Comparison of ENCODE assay signal across 1 cellular context in genomic region chr17:81063488-81064093, GRCh38.
TF ChIP-seq lines count a peak whose summit lies in the region.

No MANE protein-coding gene starts in this region.

TF ChIP-seq in HEK293, 187 proteins besides CTCF, POLR2A, EP300 and RAD21 (continued from another document):
- TF ChIP-seq ZBTB10 (tag by site-specific recombination; IDR thresholded peaks at IDR 0.05) (no peak), ZNF660 (tag by site-specific recombination; IDR thresholded peaks at IDR 0.05) (no peak), ZNF529 (tag by site-specific recombination; IDR thresholded peaks at IDR 0.05; ENCODE audit: insufficient replicate concordance) (no peak), ZNF501 (tag by site-specific recombination; IDR thresholded peaks at IDR 0.05) (no peak), ZXDB (tag by site-specific recombination; IDR thresholded peaks at IDR 0.05) (no peak), GLIS2 (tag by site-specific recombination; IDR thresholded peaks at IDR 0.05) (0 out of 2 replicates have a peak, but pooled peaks have one; percentile 9), ZNF514 (tag by site-specific recombination; IDR thresholded peaks at IDR 0.05) (no peak), ZNF473 (tag by site-specific recombination; IDR thresholded peaks at IDR 0.05) (no peak), MEIS1 (CRISPR knock-in tag; IDR thresholded peaks at IDR 0.05; ENCODE audit: borderline replicate concordance) (no peak), ZNF701 (tag by site-specific recombination; IDR thresholded peaks at IDR 0.05) (no peak), ZNF138 (tag by site-specific recombination; IDR thresholded peaks at IDR 0.05; ENCODE audit: borderline replicate concordance) (no peak), KLF1 (tag by site-specific recombination; IDR thresholded peaks at IDR 0.05) (peak; percentile 56), ATF2 (tag by site-specific recombination; IDR thresholded peaks at IDR 0.05; ENCODE audit: low read depth) (no peak), GLI4 (tag by site-specific recombination; IDR thresholded peaks at IDR 0.05) (no peak), ZNF48 (tag by site-specific recombination; IDR thresholded peaks at IDR 0.05) (no peak)
- TF ChIP-seq, protein P1, sequence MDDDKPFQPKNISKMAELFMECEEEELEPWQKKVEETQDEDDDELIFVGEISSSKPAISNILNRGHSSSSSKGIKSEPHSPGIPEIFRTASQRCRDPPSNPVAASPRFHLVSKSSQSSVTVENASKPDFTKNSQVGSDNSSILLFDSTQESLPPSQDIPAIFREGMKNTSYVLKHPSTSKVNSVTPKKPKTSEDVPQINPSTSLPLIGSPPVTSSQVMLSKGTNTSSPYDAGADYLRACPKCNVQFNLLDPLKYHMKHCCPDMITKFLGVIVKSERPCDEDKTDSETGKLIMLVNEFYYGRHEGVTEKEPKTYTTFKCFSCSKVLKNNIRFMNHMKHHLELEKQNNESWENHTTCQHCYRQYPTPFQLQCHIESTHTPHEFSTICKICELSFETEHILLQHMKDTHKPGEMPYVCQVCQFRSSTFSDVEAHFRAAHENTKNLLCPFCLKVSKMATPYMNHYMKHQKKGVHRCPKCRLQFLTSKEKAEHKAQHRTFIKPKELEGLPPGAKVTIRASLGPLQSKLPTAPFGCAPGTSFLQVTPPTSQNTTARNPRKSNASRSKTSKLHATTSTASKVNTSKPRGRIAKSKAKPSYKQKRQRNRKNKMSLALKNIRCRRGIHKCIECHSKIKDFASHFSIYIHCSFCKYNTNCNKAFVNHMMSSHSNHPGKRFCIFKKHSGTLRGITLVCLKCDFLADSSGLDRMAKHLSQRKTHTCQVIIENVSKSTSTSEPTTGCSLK (tag by site-specific recombination; IDR thresholded peaks at IDR 0.05): no peak
- TF ChIP-seq, protein P2, sequence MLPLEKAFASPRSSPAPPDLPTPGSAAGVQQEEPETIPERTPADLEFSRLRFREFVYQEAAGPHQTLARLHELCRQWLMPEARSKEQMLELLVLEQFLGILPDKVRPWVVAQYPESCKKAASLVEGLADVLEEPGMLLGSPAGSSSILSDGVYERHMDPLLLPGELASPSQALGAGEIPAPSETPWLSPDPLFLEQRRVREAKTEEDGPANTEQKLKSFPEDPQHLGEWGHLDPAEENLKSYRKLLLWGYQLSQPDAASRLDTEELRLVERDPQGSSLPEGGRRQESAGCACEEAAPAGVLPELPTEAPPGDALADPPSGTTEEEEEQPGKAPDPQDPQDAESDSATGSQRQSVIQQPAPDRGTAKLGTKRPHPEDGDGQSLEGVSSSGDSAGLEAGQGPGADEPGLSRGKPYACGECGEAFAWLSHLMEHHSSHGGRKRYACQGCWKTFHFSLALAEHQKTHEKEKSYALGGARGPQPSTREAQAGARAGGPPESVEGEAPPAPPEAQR (tag by site-specific recombination; IDR thresholded peaks at IDR 0.05): no peak
